ENCODE assay signal across 8 cellular contexts in genomic region chr19:17703823-17704463, GRCh38. TPM values are rescaled to one million over a fixed set of nuclear protein-coding genes. Genes with fewer than 3 reads are reported as not detected.
A peak's percentile ranks its signal among the peaks of the same experiment; 100 is the strongest.
DNase-seq lines count a peak whose midpoint lies in the region; ATAC-seq and TF ChIP-seq lines count a peak whose summit lies in the region.

No MANE protein-coding gene starts in this region.

- ATAC-seq in lung (ENCODE audit: insufficient read depth, low FRiP score) (peak; percentile 58), HG03520 (IDR thresholded peaks at IDR 0.05; ENCODE audit: unreplicated experiment) (no peak)

- no peak overlapping the region for H3K4me3 ChIP-seq in lung

- H3K4me1 ChIP-seq in lung (ENCODE audit: control insufficient read depth in 2 of 2, insufficient read depth in 2 of 2, low read length in 2 of 2) = no peaks in the 10 kb centered on the region

- no peaks in the 10 kb centered on the region for H3K9me3 Mint-ChIP-seq in chondrocyte (ENCODE audit: low read depth)

- DNase-seq in AG08395 (ENCODE audit: low spot score) (peak; percentile 49), HT1080 (ENCODE audit: low read depth) (peak; percentile 40), chondrocyte (ENCODE audit: low spot score) (no peak), lung (ENCODE audit: low spot score) (no peak), SW480 (ENCODE audit: low spot score) (no peak)
- peak; percentile 60 to 62 for DNase-seq in activated CD4-positive, alpha-beta T cell treated with anti-CD3 and anti-CD28 coated beads for 24 hours (ENCODE audit: low read depth in 2 of 2)
- peak; percentile 56 to 61 for DNase-seq in stimulated activated CD8-positive, alpha-beta memory T cell treated with anti-CD3 and anti-CD28 coated beads, Interleukin-2, amount 100 ng/mL, for 48 hours (ENCODE audit: low read depth in 2 of 2)

- no peaks in the 10 kb centered on the region for H3K36me3 ChIP-seq in lung (ENCODE audit: control insufficient read depth in 2 of 2, insufficient read depth in 2 of 2, low read length in 2 of 2)

- H3K27ac ChIP-seq in lung (ENCODE audit: low read depth in 1 of 2, low read length in 1 of 2) = no peak overlapping the region

- peaks cover 13% of the 10 kb centered on the region for H3K27me3 Mint-ChIP-seq in chondrocyte (ENCODE audit: low read depth)

- H3K4me1 Mint-ChIP-seq in chondrocyte (ENCODE audit: low read depth) = no peaks in the 10 kb centered on the region

- no peak overlapping the region for H3K4me3 Mint-ChIP-seq in chondrocyte (ENCODE audit: unreplicated experiment)

- H3K27me3 ChIP-seq in lung (ENCODE audit: control insufficient read depth, insufficient read depth) = no peaks in the 10 kb centered on the region

- TF ChIP-seq CTCF in chondrocyte (IDR thresholded peaks at IDR 0.05) = peak; percentile 78
- TF ChIP-seq CTCF in lung (IDR thresholded peaks at IDR 0.05; ENCODE audit: control extremely low read depth, extremely low read depth) = peak; percentile 65

- WGBS in lung, 2 donors = 41 to 48% methylated on average over 11 of the region's 11 CpGs

- H3K36me3 Mint-ChIP-seq in chondrocyte (ENCODE audit: low read depth) = peaks cover 1% of the 10 kb centered on the region

- H3K9me3 ChIP-seq in lung (ENCODE audit: control insufficient read depth in 2 of 2, insufficient read depth in 1 of 2, low read length in 1 of 2) = no peaks in the 10 kb centered on the region

- H3K27ac Mint-ChIP-seq in chondrocyte (ENCODE audit: unreplicated experiment) = no peak overlapping the region

RNA-seq across cellular contexts. Expression of gene MAP1S, which starts 15.3 kb away (rescaled TPM):
- total RNA-seq in HT1080 (2014; rRNA removed; shearing (Covaris generic)) = 30.3 and 45.0 TPM in 2 replicates
- polyA plus RNA-seq in HT1080 (2015; cell fraction: cytosol; rRNA removed) = 35.3 and 45.2 TPM in 2 replicates
- 51.4 and 52.3 TPM in 2 replicates for polyA plus RNA-seq in HT1080 (2015; cell fraction: nucleus; rRNA removed)
- total RNA-seq in chondrocyte = 34.7 to 64.4 TPM (median 61.3 TPM) in 3 replicates
- 10 to 100 TPM; 36.3 to 71.1 TPM for total RNA-seq in lung
- polyA plus RNA-seq in lung = 10 to 100 TPM; 32.1 to 40.6 TPM

RNA-seq across cellular contexts. Expression of gene UNC13A, which starts 15.8 kb away (rescaled TPM):
- total RNA-seq in HT1080 (2014; rRNA removed; shearing (Covaris generic)) = 0.02 and 0.07 TPM in 2 replicates
- 0.01 TPM in 1 of 2 replicates, not detected in the other for polyA plus RNA-seq in HT1080 (2015; cell fraction: cytosol; rRNA removed)
- polyA plus RNA-seq in HT1080 (2015; cell fraction: nucleus; rRNA removed) = 0.15 and 0.26 TPM in 2 replicates
- total RNA-seq in chondrocyte (2.0 to 3.9 TPM (median 2.1 TPM) in 3 replicates), lung (under 1 TPM; 0.28 to 0.31 TPM)
- under 1 TPM; 0.14 to 0.26 TPM for polyA plus RNA-seq in lung

RNA-seq across cellular contexts. Expression of gene FCHO1, which starts 47.3 kb away (rescaled TPM):
- total RNA-seq in HT1080 (2014; rRNA removed; shearing (Covaris generic)) = 0.53 TPM in 2 replicates
- polyA plus RNA-seq in HT1080 (2015; cell fraction: cytosol; rRNA removed) = 1.3 and 2.0 TPM in 2 replicates
- 3.6 and 5.4 TPM in 2 replicates for polyA plus RNA-seq in HT1080 (2015; cell fraction: nucleus; rRNA removed)
- total RNA-seq in chondrocyte (0.22 to 0.70 TPM (median 0.49 TPM) in 3 replicates), lung (1 to 10 TPM; 6.1 to 9.4 TPM)
- 10 to 100 TPM in 1 of 2 donors, 1 to 10 TPM in 1; 3.2 to 10.4 TPM for polyA plus RNA-seq in lung

Comparison
In these comparisons a context has a peak if more than half of its experiments do, and no peak if none do; other contexts are left out.
1. DNase-seq: peak in AG08395 (single experiment), HT1080 (single experiment), activated CD4-positive, alpha-beta T cell treated with anti-CD3 and anti-CD28 coated beads for 24 hours (2 of 2) and stimulated activated CD8-positive, alpha-beta memory T cell treated with anti-CD3 and anti-CD28 coated beads, Interleukin-2, amount 100 ng/mL, for 48 hours (2 of 2); none in chondrocyte (single experiment), lung (single experiment) and SW480 (single experiment).